In the genomic region with DNA sequence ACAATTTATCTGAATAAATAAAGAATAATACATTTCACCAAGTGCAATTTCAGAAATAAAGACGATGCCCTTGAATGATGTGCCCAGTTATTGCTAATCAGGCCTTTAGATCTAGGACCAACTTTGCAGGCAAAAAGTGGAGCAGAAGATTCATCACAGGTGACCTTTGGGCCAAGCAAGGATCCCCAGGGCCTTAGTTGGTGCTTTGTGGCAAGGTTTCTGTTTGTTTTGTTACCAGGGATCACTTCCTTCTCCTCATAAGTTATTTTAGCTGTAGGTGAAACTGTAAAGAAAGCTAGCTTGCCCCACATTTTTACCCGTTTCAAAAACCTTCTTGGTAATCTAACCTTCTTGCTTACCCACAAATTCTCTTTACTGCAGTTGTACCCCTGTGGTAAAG, we compare ENCODE assay signal across 25 cellular contexts.
"Had no signal": no experiment of that assay in that cellular context is flagged by ENCODE, and none has a peak within 500 bp of the region (broad histone marks: within the 10 kb centered on the region; RNA-seq: fewer than 3 reads in every experiment).

No MANE protein-coding gene starts in this region.

- DNase-seq: colonic mucosa; cortex of kidney; dermis blood vessel endothelial cell; dorsolateral prefrontal cortex; effector CD4-positive, alpha-beta T cell; effector CD8-positive, alpha-beta T cell; effector memory CD4-positive, alpha-beta T cell; effector memory CD8-positive, alpha-beta T cell; erythroblast; esophagus squamous epithelium; foreskin fibroblast; foreskin keratinocyte; foreskin melanocyte; gastrocnemius medialis; glutamatergic neuron; head of caudate nucleus; heart left ventricle; heart right ventricle had no signal

- H3K9me3 Mint-ChIP-seq: dendritic cell treated with granulocyte-macrophage colony-stimulating factor and Interleukin-4, amounts not matched to agents 40 ng/mL and 50 ng/mL, for 4 days had no signal

- H3K27ac Mint-ChIP-seq: dendritic cell treated with granulocyte-macrophage colony-stimulating factor and Interleukin-4, amounts not matched to agents 40 ng/mL and 50 ng/mL, for 4 days; effector memory CD8-positive, alpha-beta T cell had no signal

- H3K4me3 Mint-ChIP-seq: dendritic cell treated with granulocyte-macrophage colony-stimulating factor and Interleukin-4, amounts not matched to agents 40 ng/mL and 50 ng/mL, for 4 days; effector memory CD8-positive, alpha-beta T cell had no signal

- H3K27me3 ChIP-seq: colonic mucosa, dorsolateral prefrontal cortex, esophagus muscularis mucosa, esophagus squamous epithelium, foreskin keratinocyte, gastrocnemius medialis, gastroesophageal sphincter, heart left ventricle, heart right ventricle, hepatocyte had no signal

- H2AFZ ChIP-seq: hepatocyte had no signal

- H3K27ac ChIP-seq: colonic mucosa, coronary artery, dorsolateral prefrontal cortex, epithelial cell of prostate, esophagus muscularis mucosa, esophagus squamous epithelium, foreskin keratinocyte, gastrocnemius medialis, gastroesophageal sphincter, heart left ventricle, heart right ventricle, hepatocyte had no signal

- H3K4me2 ChIP-seq: hepatocyte had no signal

- H3K27me3 Mint-ChIP-seq: dendritic cell treated with granulocyte-macrophage colony-stimulating factor and Interleukin-4, amounts not matched to agents 40 ng/mL and 50 ng/mL, for 4 days; effector memory CD8-positive, alpha-beta T cell had no signal

- ATAC-seq: effector memory CD8-positive, alpha-beta T cell; esophagus mucosa; foreskin keratinocyte; gastrocnemius medialis; gastroesophageal sphincter; heart left ventricle; heart right ventricle had no signal

- H3K9me3 ChIP-seq: colonic mucosa, esophagus muscularis mucosa, esophagus squamous epithelium, gastrocnemius medialis, gastroesophageal sphincter, heart left ventricle, heart right ventricle had no signal

- H3K79me2 ChIP-seq: hepatocyte had no signal

- H3K4me1 ChIP-seq: colonic mucosa, esophagus muscularis mucosa, esophagus squamous epithelium, foreskin keratinocyte, gastrocnemius medialis, gastroesophageal sphincter, heart left ventricle had no signal

- H3K4me3 ChIP-seq: colonic mucosa, coronary artery, dorsolateral prefrontal cortex, esophagus muscularis mucosa, esophagus squamous epithelium, gastrocnemius medialis, gastroesophageal sphincter, heart left ventricle, heart right ventricle, hepatocyte had no signal

- H3K36me3 ChIP-seq: colonic mucosa, esophagus muscularis mucosa, esophagus squamous epithelium, gastrocnemius medialis, gastroesophageal sphincter, heart left ventricle, heart right ventricle had no signal
